In the genomic region with DNA sequence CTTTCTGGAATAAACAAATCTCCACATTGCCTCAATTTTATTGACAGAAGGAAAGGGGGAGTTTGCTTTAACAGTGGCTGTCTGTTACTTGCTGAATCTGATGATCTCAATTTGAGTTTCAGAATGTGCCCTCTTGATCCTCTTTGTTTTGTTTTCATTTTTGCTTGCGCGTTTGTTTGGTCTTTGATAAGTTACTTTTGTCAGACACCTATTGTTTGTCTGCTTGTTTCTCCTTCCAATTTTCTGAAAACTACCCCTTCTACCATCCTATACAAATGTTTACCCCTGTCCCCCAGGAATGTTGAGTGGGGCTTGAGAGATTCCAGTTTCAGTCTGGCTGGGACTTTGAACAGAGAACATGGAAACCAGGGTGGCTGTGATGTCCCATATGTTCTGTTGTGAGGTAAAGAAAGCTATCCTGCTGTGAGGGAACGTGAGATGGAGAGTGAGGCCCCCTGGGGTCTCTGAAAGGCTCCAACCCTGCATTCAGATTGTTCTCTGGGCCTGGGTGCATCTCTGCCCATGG, we compare ENCODE assay signal across 1 cellular context.
TF ChIP-seq lines count a peak whose summit lies in the region.

No MANE protein-coding gene starts in this region.

TF ChIP-seq in HepG2, 621 proteins besides CTCF, POLR2A, EP300 and RAD21 (continued from another document):
- TF ChIP-seq, protein P1, sequence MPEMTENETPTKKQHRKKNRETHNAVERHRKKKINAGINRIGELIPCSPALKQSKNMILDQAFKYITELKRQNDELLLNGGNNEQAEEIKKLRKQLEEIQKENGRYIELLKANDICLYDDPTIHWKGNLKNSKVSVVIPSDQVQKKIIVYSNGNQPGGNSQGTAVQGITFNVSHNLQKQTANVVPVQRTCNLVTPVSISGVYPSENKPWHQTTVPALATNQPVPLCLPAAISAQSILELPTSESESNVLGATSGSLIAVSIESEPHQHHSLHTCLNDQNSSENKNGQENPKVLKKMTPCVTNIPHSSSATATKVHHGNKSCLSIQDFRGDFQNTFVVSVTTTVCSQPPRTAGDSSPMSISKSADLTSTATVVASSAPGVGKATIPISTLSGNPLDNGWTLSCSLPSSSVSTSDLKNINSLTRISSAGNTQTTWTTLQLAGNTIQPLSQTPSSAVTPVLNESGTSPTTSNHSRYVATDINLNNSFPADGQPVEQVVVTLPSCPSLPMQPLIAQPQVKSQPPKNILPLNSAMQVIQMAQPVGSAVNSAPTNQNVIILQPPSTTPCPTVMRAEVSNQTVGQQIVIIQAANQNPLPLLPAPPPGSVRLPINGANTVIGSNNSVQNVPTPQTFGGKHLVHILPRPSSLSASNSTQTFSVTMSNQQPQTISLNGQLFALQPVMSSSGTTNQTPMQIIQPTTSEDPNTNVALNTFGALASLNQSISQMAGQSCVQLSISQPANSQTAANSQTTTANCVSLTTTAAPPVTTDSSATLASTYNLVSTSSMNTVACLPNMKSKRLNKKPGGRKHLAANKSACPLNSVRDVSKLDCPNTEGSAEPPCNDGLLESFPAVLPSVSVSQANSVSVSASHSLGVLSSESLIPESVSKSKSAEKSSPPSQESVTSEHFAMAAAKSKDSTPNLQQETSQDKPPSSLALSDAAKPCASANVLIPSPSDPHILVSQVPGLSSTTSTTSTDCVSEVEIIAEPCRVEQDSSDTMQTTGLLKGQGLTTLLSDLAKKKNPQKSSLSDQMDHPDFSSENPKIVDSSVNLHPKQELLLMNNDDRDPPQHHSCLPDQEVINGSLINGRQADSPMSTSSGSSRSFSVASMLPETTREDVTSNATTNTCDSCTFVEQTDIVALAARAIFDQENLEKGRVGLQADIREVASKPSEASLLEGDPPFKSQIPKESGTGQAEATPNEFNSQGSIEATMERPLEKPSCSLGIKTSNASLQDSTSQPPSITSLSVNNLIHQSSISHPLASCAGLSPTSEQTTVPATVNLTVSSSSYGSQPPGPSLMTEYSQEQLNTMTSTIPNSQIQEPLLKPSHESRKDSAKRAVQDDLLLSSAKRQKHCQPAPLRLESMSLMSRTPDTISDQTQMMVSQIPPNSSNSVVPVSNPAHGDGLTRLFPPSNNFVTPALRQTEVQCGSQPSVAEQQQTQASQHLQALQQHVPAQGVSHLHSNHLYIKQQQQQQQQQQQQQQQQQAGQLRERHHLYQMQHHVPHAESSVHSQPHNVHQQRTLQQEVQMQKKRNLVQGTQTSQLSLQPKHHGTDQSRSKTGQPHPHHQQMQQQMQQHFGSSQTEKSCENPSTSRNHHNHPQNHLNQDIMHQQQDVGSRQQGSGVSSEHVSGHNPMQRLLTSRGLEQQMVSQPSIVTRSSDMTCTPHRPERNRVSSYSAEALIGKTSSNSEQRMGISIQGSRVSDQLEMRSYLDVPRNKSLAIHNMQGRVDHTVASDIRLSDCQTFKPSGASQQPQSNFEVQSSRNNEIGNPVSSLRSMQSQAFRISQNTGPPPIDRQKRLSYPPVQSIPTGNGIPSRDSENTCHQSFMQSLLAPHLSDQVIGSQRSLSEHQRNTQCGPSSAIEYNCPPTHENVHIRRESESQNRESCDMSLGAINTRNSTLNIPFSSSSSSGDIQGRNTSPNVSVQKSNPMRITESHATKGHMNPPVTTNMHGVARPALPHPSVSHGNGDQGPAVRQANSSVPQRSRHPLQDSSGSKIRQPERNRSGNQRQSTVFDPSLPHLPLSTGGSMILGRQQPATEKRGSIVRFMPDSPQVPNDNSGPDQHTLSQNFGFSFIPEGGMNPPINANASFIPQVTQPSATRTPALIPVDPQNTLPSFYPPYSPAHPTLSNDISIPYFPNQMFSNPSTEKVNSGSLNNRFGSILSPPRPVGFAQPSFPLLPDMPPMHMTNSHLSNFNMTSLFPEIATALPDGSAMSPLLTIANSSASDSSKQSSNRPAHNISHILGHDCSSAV (CRISPR knock-in tag; IDR thresholded peaks at IDR 0.05; ENCODE audit: borderline replicate concordance) = no peak
- TF ChIP-seq YEATS2 (CRISPR knock-in tag; IDR thresholded peaks at IDR 0.05; ENCODE audit: borderline replicate concordance) = no peak
- TF ChIP-seq SP1 (IDR thresholded peaks at IDR 0.05) = no peak
- TF ChIP-seq SP1 (CRISPR knock-in tag; IDR thresholded peaks at IDR 0.05) = no peak
- TF ChIP-seq, protein P2, sequence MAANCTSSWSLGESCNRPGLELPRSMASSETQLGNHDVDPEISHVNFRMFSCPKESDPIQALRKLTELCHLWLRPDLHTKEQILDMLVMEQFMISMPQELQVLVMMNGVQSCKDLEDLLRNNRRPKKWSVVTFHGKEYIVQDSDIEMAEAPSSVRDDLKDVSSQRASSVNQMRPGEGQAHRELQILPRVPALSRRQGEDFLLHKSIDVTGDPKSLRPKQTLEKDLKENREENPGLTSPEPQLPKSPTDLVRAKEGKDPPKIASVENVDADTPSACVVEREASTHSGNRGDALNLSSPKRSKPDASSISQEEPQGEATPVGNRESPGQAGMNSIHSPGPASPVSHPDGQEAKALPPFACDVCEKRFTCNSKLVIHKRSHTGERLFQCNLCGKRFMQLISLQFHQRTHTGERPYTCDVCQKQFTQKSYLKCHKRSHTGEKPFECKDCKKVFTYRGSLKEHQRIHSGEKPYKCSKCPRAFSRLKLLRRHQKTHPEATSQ (CRISPR knock-in tag; IDR thresholded peaks at IDR 0.05; ENCODE audit: borderline replicate concordance) = no peak
- TF ChIP-seq TOPORS (CRISPR knock-in tag; IDR thresholded peaks at IDR 0.05) = no peak
- no peak for TF ChIP-seq ZNF17 (CRISPR knock-in tag; IDR thresholded peaks at IDR 0.05)
- TF ChIP-seq, protein P3, sequence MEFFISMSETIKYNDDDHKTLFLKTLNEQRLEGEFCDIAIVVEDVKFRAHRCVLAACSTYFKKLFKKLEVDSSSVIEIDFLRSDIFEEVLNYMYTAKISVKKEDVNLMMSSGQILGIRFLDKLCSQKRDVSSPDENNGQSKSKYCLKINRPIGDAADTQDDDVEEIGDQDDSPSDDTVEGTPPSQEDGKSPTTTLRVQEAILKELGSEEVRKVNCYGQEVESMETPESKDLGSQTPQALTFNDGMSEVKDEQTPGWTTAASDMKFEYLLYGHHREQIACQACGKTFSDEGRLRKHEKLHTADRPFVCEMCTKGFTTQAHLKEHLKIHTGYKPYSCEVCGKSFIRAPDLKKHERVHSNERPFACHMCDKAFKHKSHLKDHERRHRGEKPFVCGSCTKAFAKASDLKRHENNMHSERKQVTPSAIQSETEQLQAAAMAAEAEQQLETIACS (CRISPR knock-in tag; IDR thresholded peaks at IDR 0.05) = no peak
- TF ChIP-seq, protein P4, sequence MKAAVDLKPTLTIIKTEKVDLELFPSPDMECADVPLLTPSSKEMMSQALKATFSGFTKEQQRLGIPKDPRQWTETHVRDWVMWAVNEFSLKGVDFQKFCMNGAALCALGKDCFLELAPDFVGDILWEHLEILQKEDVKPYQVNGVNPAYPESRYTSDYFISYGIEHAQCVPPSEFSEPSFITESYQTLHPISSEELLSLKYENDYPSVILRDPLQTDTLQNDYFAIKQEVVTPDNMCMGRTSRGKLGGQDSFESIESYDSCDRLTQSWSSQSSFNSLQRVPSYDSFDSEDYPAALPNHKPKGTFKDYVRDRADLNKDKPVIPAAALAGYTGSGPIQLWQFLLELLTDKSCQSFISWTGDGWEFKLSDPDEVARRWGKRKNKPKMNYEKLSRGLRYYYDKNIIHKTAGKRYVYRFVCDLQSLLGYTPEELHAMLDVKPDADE (CRISPR knock-in tag; IDR thresholded peaks at IDR 0.05) = no peak
- TF ChIP-seq ZNF446 (CRISPR knock-in tag; IDR thresholded peaks at IDR 0.05) = no peak
- TF ChIP-seq NR2F6 (IDR thresholded peaks at IDR 0.05) = 0 out of 2 replicates have a peak, but pooled peaks have one; percentile 33
- 0 out of 2 replicates have a peak, but pooled peaks have one; percentile 16 for TF ChIP-seq NR2F6 (CRISPR knock-in tag; IDR thresholded peaks at IDR 0.05)
- no peak for TF ChIP-seq PPARG (CRISPR knock-in tag; conservative IDR thresholded peaks at IDR 0.05)
- TF ChIP-seq ZFP41 (CRISPR knock-in tag; IDR thresholded peaks at IDR 0.05; ENCODE audit: borderline replicate concordance) = no peak
- TF ChIP-seq RBAK (CRISPR knock-in tag; IDR thresholded peaks at IDR 0.05) = no peak
- TF ChIP-seq PAF1 (CRISPR knock-in tag; IDR thresholded peaks at IDR 0.05) = no peak
- peak; percentile 26; the same call in 1 of the 2 replicates for TF ChIP-seq RXRB (CRISPR knock-in tag; IDR thresholded peaks at IDR 0.05; ENCODE audit: borderline replicate concordance)
- no peak for TF ChIP-seq ZNF775 (CRISPR knock-in tag; IDR thresholded peaks at IDR 0.05; ENCODE audit: borderline replicate concordance)
- TF ChIP-seq ASH2L (IDR thresholded peaks at IDR 0.05; ENCODE audit: insufficient read length, low read depth, low read length) = peak; percentile 73
- no peak for TF ChIP-seq STAG1 (CRISPR knock-in tag; IDR thresholded peaks at IDR 0.05)
- TF ChIP-seq ZKSCAN8 (CRISPR knock-in tag; IDR thresholded peaks at IDR 0.05; ENCODE audit: borderline replicate concordance) = peak; percentile 34; the same call in 1 of the 2 replicates
- TF ChIP-seq ZMYM3 (CRISPR knock-in tag; IDR thresholded peaks at IDR 0.05) = no peak
- TF ChIP-seq ZNF260 (CRISPR knock-in tag; IDR thresholded peaks at IDR 0.05; ENCODE audit: borderline replicate concordance, low read depth) = no peak
- TF ChIP-seq ZNF496 (CRISPR knock-in tag; IDR thresholded peaks at IDR 0.05; ENCODE audit: insufficient replicate concordance) = no peak
- TF ChIP-seq, protein P5, sequence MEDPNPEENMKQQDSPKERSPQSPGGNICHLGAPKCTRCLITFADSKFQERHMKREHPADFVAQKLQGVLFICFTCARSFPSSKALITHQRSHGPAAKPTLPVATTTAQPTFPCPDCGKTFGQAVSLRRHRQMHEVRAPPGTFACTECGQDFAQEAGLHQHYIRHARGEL (CRISPR knock-in tag; IDR thresholded peaks at IDR 0.05) = no peak
- no peak for TF ChIP-seq THYN1 (CRISPR knock-in tag; IDR thresholded peaks at IDR 0.05; ENCODE audit: borderline replicate concordance, low read depth)
- TF ChIP-seq HDAC1 (CRISPR knock-in tag; IDR thresholded peaks at IDR 0.05) = peak; percentile 40; the same call in 1 of the 2 replicates
- no peak for TF ChIP-seq BCL3 (CRISPR knock-in tag; IDR thresholded peaks at IDR 0.05)
- TF ChIP-seq RFX1 (IDR thresholded peaks at IDR 0.05) = no peak
- no peak for TF ChIP-seq AGO1 (IDR thresholded peaks at IDR 0.05; ENCODE audit: low read depth, low read length, poor library complexity, severe bottlenecking)
- no peak for TF ChIP-seq ZNF510 (CRISPR knock-in tag; IDR thresholded peaks at IDR 0.05; ENCODE audit: low read depth)
- TF ChIP-seq, protein P6, sequence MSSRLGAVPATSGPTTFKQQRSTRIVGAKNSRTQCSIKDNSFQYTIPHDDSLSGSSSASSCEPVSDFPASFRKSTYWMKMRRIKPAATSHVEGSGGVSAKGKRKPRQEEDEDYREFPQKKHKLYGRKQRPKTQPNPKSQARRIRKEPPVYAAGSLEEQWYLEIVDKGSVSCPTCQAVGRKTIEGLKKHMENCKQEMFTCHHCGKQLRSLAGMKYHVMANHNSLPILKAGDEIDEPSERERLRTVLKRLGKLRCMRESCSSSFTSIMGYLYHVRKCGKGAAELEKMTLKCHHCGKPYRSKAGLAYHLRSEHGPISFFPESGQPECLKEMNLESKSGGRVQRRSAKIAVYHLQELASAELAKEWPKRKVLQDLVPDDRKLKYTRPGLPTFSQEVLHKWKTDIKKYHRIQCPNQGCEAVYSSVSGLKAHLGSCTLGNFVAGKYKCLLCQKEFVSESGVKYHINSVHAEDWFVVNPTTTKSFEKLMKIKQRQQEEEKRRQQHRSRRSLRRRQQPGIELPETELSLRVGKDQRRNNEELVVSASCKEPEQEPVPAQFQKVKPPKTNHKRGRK (CRISPR knock-in tag; IDR thresholded peaks at IDR 0.05) = no peak
- 0 out of 2 replicates have a peak, but pooled peaks have one; percentile 25 for TF ChIP-seq RCOR2 (CRISPR knock-in tag; IDR thresholded peaks at IDR 0.05)
- TF ChIP-seq ZNF124 (CRISPR knock-in tag; IDR thresholded peaks at IDR 0.05) = no peak
- TF ChIP-seq, protein P7, sequence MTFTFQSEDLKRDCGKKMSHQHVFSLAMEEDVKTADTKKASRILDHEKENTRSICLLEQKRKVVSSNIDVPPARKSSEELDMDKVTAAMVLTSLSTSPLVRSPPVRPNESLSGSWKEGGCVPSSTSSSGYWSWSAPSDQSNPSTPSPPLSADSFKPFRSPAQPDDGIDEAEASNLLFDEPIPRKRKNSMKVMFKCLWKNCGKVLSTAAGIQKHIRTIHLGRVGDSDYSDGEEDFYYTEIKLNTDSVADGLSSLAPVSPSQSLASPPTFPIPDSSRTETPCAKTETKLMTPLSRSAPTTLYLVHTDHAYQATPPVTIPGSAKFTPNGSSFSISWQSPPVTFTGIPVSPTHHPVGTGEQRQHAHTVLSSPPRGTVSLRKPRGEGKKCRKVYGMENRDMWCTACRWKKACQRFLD (CRISPR knock-in tag; IDR thresholded peaks at IDR 0.05; ENCODE audit: borderline replicate concordance) = no peak
- TF ChIP-seq ARID3A (IDR thresholded peaks at IDR 0.05; ENCODE audit: low read depth, low read length) = peak; percentile 73
- TF ChIP-seq ZNF432 (CRISPR knock-in tag; IDR thresholded peaks at IDR 0.05; ENCODE audit: borderline replicate concordance) = no peak
- TF ChIP-seq TFE3 (CRISPR knock-in tag; IDR thresholded peaks at IDR 0.05) = no peak
